Comparison of ENCODE assay signal across 1 cellular context in the genomic region with DNA sequence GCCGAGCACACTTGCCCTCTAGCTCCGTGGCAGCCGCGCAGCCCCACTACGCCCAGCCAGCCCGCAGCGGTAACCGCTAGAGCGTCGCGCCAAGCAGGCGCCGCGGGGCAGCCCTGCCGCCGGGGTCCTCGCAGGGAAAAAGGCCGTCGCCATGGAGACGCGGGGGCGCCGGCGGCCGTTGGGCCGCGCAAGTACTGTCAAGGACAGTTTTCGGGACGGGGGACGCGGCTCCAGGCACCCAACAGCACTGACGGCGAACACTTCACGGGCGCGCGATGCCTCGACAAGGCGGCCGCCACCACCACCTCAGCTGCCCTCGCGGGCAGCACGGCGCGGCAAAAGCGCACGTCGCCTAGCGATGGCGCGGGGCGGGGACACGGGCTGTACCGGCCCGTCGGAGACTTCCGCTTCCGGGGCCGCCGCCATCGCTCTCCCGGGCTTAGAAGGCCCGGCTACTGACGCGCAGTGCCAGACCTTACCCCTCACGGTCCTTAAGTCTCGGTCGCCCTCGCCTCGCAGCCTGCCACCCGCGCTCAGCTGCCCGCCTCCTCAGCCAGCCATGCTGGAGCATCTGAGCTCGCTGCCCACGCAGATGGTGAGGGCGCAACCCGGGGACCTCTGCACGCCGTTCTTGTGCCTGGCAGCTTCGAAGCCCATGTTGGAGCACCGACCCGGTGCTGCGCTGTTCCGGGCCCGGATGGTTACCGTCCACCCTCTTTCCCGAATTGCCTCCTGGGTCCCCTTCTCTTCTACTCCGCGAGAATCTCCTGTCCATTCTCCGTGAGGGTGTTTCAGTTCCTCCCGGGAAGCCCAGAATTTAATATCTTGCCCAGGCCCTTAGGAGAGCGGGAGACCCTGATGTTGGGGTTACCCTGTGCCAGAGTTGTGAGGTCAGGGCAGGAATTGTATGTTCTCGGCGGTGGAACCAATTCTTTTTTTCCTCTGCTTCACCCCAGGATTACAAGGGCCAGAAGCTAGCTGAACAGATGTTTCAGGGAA.
TF ChIP-seq lines count a peak whose summit lies in the region.

A gene with protein sequence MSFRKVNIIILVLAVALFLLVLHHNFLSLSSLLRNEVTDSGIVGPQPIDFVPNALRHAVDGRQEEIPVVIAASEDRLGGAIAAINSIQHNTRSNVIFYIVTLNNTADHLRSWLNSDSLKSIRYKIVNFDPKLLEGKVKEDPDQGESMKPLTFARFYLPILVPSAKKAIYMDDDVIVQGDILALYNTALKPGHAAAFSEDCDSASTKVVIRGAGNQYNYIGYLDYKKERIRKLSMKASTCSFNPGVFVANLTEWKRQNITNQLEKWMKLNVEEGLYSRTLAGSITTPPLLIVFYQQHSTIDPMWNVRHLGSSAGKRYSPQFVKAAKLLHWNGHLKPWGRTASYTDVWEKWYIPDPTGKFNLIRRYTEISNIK (minus strand): TSS at position 104 of the 999 bp plus-strand sequence. CDS start 5,331 bp downstream, outside the sequence.
TSS of gene SPCS1 (plus strand) at position 419 of the 999 bp plus-strand sequence. CDS start at position 560, 141 bp downstream.

TF ChIP-seq in GM12878, 131 proteins besides CTCF, POLR2A, EP300 and RAD21 (continued from another document):
- TF ChIP-seq REST (IDR thresholded peaks at IDR 0.05; ENCODE audit: low read depth, low read length) (0 out of 2 replicates have a peak, but pooled peaks have one; percentile 38), CHD1 (IDR thresholded peaks at IDR 0.05; ENCODE audit: low read depth, low read length) (no peak), JUNB (IDR thresholded peaks at IDR 0.05) (no peak), ESRRA (IDR thresholded peaks at IDR 0.05; ENCODE audit: low read length) (no peak), RB1 (IDR thresholded peaks at IDR 0.05; ENCODE audit: borderline replicate concordance) (peak; percentile 95; the same call in 1 of the 2 replicates), SMAD1 (IDR thresholded peaks at IDR 0.05; ENCODE audit: low read depth, partially characterized antibody) (no peak), HDGF (IDR thresholded peaks at IDR 0.05) (peak; percentile 81; the same call in 1 of the 2 replicates), PAX5 (IDR thresholded peaks at IDR 0.05; ENCODE audit: borderline replicate concordance, low read depth, low read length) (peak; percentile 18; the same call in 1 of the 2 replicates), MXI1 (IDR thresholded peaks at IDR 0.05; ENCODE audit: low read depth, low read length) (peak; percentile 96), KDM1A (IDR thresholded peaks at IDR 0.05; ENCODE audit: borderline replicate concordance) (no peak), TARDBP (IDR thresholded peaks at IDR 0.05; ENCODE audit: borderline replicate concordance) (no peak), POLR2AphosphoS5 (IDR thresholded peaks at IDR 0.05; ENCODE audit: low read length) (peak; percentile 88; the same call in 1 of the 2 replicates), ZBTB33 (IDR thresholded peaks at IDR 0.05) (no peak), ZNF24 (IDR thresholded peaks at IDR 0.05) (0 out of 2 replicates have a peak, but pooled peaks have one; percentile 25), RCOR1 (conservative IDR thresholded peaks at IDR 0.05; ENCODE audit: low read depth, low read length) (no peak)
- TF ChIP-seq, protein P1, sequence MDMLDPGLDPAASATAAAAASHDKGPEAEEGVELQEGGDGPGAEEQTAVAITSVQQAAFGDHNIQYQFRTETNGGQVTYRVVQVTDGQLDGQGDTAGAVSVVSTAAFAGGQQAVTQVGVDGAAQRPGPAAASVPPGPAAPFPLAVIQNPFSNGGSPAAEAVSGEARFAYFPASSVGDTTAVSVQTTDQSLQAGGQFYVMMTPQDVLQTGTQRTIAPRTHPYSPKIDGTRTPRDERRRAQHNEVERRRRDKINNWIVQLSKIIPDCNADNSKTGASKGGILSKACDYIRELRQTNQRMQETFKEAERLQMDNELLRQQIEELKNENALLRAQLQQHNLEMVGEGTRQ (IDR thresholded peaks at IDR 0.05; ENCODE audit: borderline replicate concordance, low read depth, low read length) = no peak
- TF ChIP-seq, protein P2, sequence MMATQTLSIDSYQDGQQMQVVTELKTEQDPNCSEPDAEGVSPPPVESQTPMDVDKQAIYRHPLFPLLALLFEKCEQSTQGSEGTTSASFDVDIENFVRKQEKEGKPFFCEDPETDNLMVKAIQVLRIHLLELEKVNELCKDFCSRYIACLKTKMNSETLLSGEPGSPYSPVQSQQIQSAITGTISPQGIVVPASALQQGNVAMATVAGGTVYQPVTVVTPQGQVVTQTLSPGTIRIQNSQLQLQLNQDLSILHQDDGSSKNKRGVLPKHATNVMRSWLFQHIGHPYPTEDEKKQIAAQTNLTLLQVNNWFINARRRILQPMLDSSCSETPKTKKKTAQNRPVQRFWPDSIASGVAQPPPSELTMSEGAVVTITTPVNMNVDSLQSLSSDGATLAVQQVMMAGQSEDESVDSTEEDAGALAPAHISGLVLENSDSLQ (IDR thresholded peaks at IDR 0.05) = peak; percentile 45
- TF ChIP-seq, protein P3, sequence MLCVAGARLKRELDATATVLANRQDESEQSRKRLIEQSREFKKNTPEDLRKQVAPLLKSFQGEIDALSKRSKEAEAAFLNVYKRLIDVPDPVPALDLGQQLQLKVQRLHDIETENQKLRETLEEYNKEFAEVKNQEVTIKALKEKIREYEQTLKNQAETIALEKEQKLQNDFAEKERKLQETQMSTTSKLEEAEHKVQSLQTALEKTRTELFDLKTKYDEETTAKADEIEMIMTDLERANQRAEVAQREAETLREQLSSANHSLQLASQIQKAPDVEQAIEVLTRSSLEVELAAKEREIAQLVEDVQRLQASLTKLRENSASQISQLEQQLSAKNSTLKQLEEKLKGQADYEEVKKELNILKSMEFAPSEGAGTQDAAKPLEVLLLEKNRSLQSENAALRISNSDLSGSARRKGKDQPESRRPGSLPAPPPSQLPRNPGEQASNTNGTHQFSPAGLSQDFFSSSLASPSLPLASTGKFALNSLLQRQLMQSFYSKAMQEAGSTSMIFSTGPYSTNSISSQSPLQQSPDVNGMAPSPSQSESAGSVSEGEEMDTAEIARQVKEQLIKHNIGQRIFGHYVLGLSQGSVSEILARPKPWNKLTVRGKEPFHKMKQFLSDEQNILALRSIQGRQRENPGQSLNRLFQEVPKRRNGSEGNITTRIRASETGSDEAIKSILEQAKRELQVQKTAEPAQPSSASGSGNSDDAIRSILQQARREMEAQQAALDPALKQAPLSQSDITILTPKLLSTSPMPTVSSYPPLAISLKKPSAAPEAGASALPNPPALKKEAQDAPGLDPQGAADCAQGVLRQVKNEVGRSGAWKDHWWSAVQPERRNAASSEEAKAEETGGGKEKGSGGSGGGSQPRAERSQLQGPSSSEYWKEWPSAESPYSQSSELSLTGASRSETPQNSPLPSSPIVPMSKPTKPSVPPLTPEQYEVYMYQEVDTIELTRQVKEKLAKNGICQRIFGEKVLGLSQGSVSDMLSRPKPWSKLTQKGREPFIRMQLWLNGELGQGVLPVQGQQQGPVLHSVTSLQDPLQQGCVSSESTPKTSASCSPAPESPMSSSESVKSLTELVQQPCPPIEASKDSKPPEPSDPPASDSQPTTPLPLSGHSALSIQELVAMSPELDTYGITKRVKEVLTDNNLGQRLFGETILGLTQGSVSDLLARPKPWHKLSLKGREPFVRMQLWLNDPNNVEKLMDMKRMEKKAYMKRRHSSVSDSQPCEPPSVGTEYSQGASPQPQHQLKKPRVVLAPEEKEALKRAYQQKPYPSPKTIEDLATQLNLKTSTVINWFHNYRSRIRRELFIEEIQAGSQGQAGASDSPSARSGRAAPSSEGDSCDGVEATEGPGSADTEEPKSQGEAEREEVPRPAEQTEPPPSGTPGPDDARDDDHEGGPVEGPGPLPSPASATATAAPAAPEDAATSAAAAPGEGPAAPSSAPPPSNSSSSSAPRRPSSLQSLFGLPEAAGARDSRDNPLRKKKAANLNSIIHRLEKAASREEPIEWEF (IDR thresholded peaks at IDR 0.05; ENCODE audit: insufficient replicate concordance, low read depth, low read length) = peak; percentile 10
